Comparison of ENCODE assay signal across 14 cellular contexts in genomic region chr17:76270127-76270592, GRCh38. TPM values are rescaled to one million over a fixed set of nuclear protein-coding genes. Genes with fewer than 3 reads are reported as not detected.
A peak's percentile ranks its signal among the peaks of the same experiment; 100 is the strongest.
DNase-seq lines count a peak whose midpoint lies in the region; ATAC-seq and TF ChIP-seq lines count a peak whose summit lies in the region.
"Had no signal": no experiment of that assay in that cellular context is flagged by ENCODE, and none has a peak within 500 bp of the region (broad histone marks: within the 10 kb centered on the region; RNA-seq: fewer than 3 reads in every experiment).

No MANE protein-coding gene starts in this region.

- peaks cover 81% of the 10 kb centered on the region for H3K4me1 ChIP-seq in BLaER1
- H3K4me1 ChIP-seq in naive thymus-derived CD4-positive, alpha-beta T cell (ENCODE audit: control insufficient read depth in 2 of 2, insufficient read depth in 2 of 2, low read length in 2 of 2): peaks cover 70 to 71% of the 10 kb centered on the region in 2 donors

- H3K27me3 Mint-ChIP-seq in activated CD8-positive, alpha-beta T cell treated with anti-CD3 and anti-CD28 coated beads for 36 hours: no peaks in the 10 kb centered on the region
- peaks cover 0 to 3% (median 0%) of the 10 kb centered on the region in 5 donors for H3K27me3 Mint-ChIP-seq in naive thymus-derived CD4-positive, alpha-beta T cell

- H3K27ac ChIP-seq in BLaER1: peak overlapping the region; percentile 98
- peak overlapping the region; percentile 92 for H3K27ac ChIP-seq in naive thymus-derived CD4-positive, alpha-beta T cell (ENCODE audit: low read depth, low read length)
- no peak overlapping the region for H3K27ac ChIP-seq in WERI-Rb-1
- H3K27ac ChIP-seq: testis had no signal

- POLR2A ChIA-PET in activated CD8-positive, alpha-beta T cell treated with anti-CD3 and anti-CD28 coated beads for 36 hours (lab: Charles Lee): interaction anchor here (1.0 to 28.3 kb wide), 12 partner anchors 9 to 198 kb away, joined by 3 to 960 read pairs (median 20); partner anchors contain the start of genes FOXJ1, RNF157, SRP68 and UBALD2
- POLR2A ChIA-PET in naive thymus-derived CD4-positive, alpha-beta T cell (lab: Charles Lee): interaction anchor here (0.7 to 19.9 kb wide), 15 partner anchors 10 to 148 kb away, joined by 3 to 375 read pairs (median 6); partner anchors contain the start of genes FOXJ1 and RNF157

- no peaks in the 10 kb centered on the region for H3K9me3 ChIP-seq in BLaER1
- H3K9me3 ChIP-seq in naive thymus-derived CD4-positive, alpha-beta T cell (ENCODE audit: control insufficient read depth in 2 of 3, low read length in 3 of 3): no peaks in the 10 kb centered on the region
- H3K9me3 ChIP-seq in WERI-Rb-1 (ENCODE audit: severe bottlenecking): no peaks in the 10 kb centered on the region
- H3K9me3 ChIP-seq: testis had no signal

- in situ Hi-C loops in ACHN (cut with HindIII; ENCODE audit: low pct_ligation_motif_present, low pct_unique_long_range_greater_than_20kb, low sequenced_read_pairs): no loop called here

- intact Hi-C loops in activated CD8-positive, alpha-beta T cell treated with anti-CD3 and anti-CD28 coated beads for 36 hours (cut with micrococcal nuclease): no loop called here
- intact Hi-C loops in naive thymus-derived CD4-positive, alpha-beta T cell (cut with micrococcal nuclease): loop anchor here in 1 of 2 donors (5.0 kb wide), 1 partner anchor 33 kb away; no protein-coding TSS in a partner anchor

- no peak for DNase-seq in GM12864 (ENCODE audit: low read depth)
- peak; percentile 81 for DNase-seq in activated CD8-positive, alpha-beta T cell treated with anti-CD3 and anti-CD28 coated beads for 36 hours
- peak in 2 of 9 donors; percentile 13 to 17 for DNase-seq in naive thymus-derived CD4-positive, alpha-beta T cell
- no peak for DNase-seq in activated CD4-positive, CD25-positive, alpha-beta regulatory T cell (lab: John Stamatoyannopoulos, UW)
- no peak for DNase-seq in WERI-Rb-1
- no peak for DNase-seq in ACHN
- DNase-seq: COR-L47, NCI-H1417, NCI-H526 treated with DMSO at 0.1 percent for 48 hours, occipital lobe, SW 1271, testis had no signal

- ATAC-seq in activated CD8-positive, alpha-beta T cell treated with anti-CD3 and anti-CD28 coated beads for 36 hours: no peak
- no peak for ATAC-seq in naive thymus-derived CD4-positive, alpha-beta T cell
- ATAC-seq in HG03095 (IDR thresholded peaks at IDR 0.05; ENCODE audit: unreplicated experiment): no peak

- peak overlapping the region; percentile 96 for H3K4me3 Mint-ChIP-seq in activated CD8-positive, alpha-beta T cell treated with anti-CD3 and anti-CD28 coated beads for 36 hours
- peak overlapping the region in 9 of 10 donors; percentile 38 to 95 (median 92) for H3K4me3 Mint-ChIP-seq in naive thymus-derived CD4-positive, alpha-beta T cell

- peaks cover 44% of the 10 kb centered on the region for H4K20me1 ChIP-seq in BLaER1

- peaks cover 56% of the 10 kb centered on the region for H3K36me3 Mint-ChIP-seq in activated CD8-positive, alpha-beta T cell treated with anti-CD3 and anti-CD28 coated beads for 36 hours (ENCODE audit: low read depth)
- H3K36me3 Mint-ChIP-seq in naive thymus-derived CD4-positive, alpha-beta T cell: peaks cover 0 to 43% (median 9%) of the 10 kb centered on the region in 5 donors

- H3K27me3 ChIP-seq in BLaER1: no peaks in the 10 kb centered on the region
- H3K27me3 ChIP-seq in naive thymus-derived CD4-positive, alpha-beta T cell (ENCODE audit: control insufficient read depth in 2 of 2, insufficient read depth in 2 of 2, low read length in 2 of 2): no peaks in the 10 kb centered on the region
- H3K27me3 ChIP-seq in WERI-Rb-1 (ENCODE audit: insufficient read depth, low read depth, severe bottlenecking): no peaks in the 10 kb centered on the region
- H3K27me3 ChIP-seq: testis had no signal

- peak overlapping the region; percentile 98 for H3K4me2 ChIP-seq in BLaER1

- TF ChIP-seq CTCF in GM12864 (IDR thresholded peaks at IDR 0.05; ENCODE audit: low read depth, low read length, missing control alignments): no peak
- TF ChIP-seq CTCF in activated CD8-positive, alpha-beta T cell treated with anti-CD3 and anti-CD28 coated beads for 36 hours (IDR thresholded peaks at IDR 0.05): no peak
- no peak for TF ChIP-seq CTCF in WERI-Rb-1 (IDR thresholded peaks at IDR 0.05; ENCODE audit: low read depth, low read length)

- H3K9ac ChIP-seq in BLaER1: peak overlapping the region; percentile 99; the same call in 1 of the 2 replicates

- H3K9me3 Mint-ChIP-seq in activated CD8-positive, alpha-beta T cell treated with anti-CD3 and anti-CD28 coated beads for 36 hours: no peaks in the 10 kb centered on the region
- no peaks in the 10 kb centered on the region for H3K9me3 Mint-ChIP-seq in naive thymus-derived CD4-positive, alpha-beta T cell

- CTCF ChIA-PET in activated CD8-positive, alpha-beta T cell treated with anti-CD3 and anti-CD28 coated beads for 36 hours (lab: Charles Lee): interaction anchor here (0.9 to 5.4 kb wide), 10 partner anchors 9 to 167 kb away, joined by 3 to 37 read pairs (median 6); partner anchors contain the start of gene EXOC7
- CTCF ChIA-PET in naive thymus-derived CD4-positive, alpha-beta T cell (lab: Charles Lee): interaction anchor here (0.8 to 5.2 kb wide), 5 partner anchors 9 to 144 kb away, joined by 4 to 36 read pairs (median 6); no protein-coding TSS in a partner anchor

- H3K4me1 Mint-ChIP-seq in activated CD8-positive, alpha-beta T cell treated with anti-CD3 and anti-CD28 coated beads for 36 hours (ENCODE audit: low read depth): peaks cover 36% of the 10 kb centered on the region
- peaks cover 35 to 70% (median 61%) of the 10 kb centered on the region in 7 donors for H3K4me1 Mint-ChIP-seq in naive thymus-derived CD4-positive, alpha-beta T cell

- H3K27ac Mint-ChIP-seq in activated CD8-positive, alpha-beta T cell treated with anti-CD3 and anti-CD28 coated beads for 36 hours: peak overlapping the region; percentile 99
- H3K27ac Mint-ChIP-seq in naive thymus-derived CD4-positive, alpha-beta T cell: peak overlapping the region in 8 of 9 donors; percentile 79 to 96 (median 93)

- H3K4me3 ChIP-seq in BLaER1 (no peak overlapping the region), GM12864 (ENCODE audit: low read depth, low read length) (peak overlapping the region; percentile 65), WERI-Rb-1 (ENCODE audit: low read depth, low read length) (no peak overlapping the region)
- H3K4me3 ChIP-seq in naive thymus-derived CD4-positive, alpha-beta T cell (ENCODE audit: low read length): no peak overlapping the region
- H3K4me3 ChIP-seq: testis had no signal

- H3K36me3 ChIP-seq in BLaER1 (peaks cover 24% of the 10 kb centered on the region), WERI-Rb-1 (peaks cover 53% of the 10 kb centered on the region)
- H3K36me3 ChIP-seq in naive thymus-derived CD4-positive, alpha-beta T cell (ENCODE audit: control insufficient read depth in 2 of 3, insufficient read depth in 3 of 3, low read length in 3 of 3): peaks cover 0 to 31% (median 0%) of the 10 kb centered on the region in 3 experiments

RNA-seq across cellular contexts. Expression of gene UBALD2, which starts 5.0 kb away (rescaled TPM):
- 100 to 1,000 TPM; 267 to 270 TPM for total RNA-seq in activated CD8-positive, alpha-beta T cell treated with anti-CD3 and anti-CD28 coated beads for 36 hours
- 100 to 1,000 TPM; 103 to 263 (median 241) TPM for total RNA-seq in naive thymus-derived CD4-positive, alpha-beta T cell
- polyA plus RNA-seq in naive thymus-derived CD4-positive, alpha-beta T cell: 10 to 100 TPM in 1 of 2 donors, 1 to 10 TPM in 1; 6.9 to 11.1 TPM

RNA-seq across cellular contexts. Expression of gene RNF157, which starts 29.9 kb away (rescaled TPM):
- 10 to 100 TPM; 37.2 to 44.5 TPM for total RNA-seq in activated CD8-positive, alpha-beta T cell treated with anti-CD3 and anti-CD28 coated beads for 36 hours
- total RNA-seq in naive thymus-derived CD4-positive, alpha-beta T cell: 10 to 100 TPM; 49.2 to 96.3 (median 50.8) TPM
- polyA plus RNA-seq in naive thymus-derived CD4-positive, alpha-beta T cell: 10 to 100 TPM; 10.4 to 17.3 TPM

RNA-seq across cellular contexts. Expression of gene QRICH2, which starts 37.9 kb away (rescaled TPM):
- under 1 TPM; 0.49 to 0.52 TPM for total RNA-seq in activated CD8-positive, alpha-beta T cell treated with anti-CD3 and anti-CD28 coated beads for 36 hours
- total RNA-seq in naive thymus-derived CD4-positive, alpha-beta T cell: 1 to 10 TPM; 2.1 to 6.8 (median 4.0) TPM
- under 1 TPM; 0.09 to 0.71 TPM for polyA plus RNA-seq in naive thymus-derived CD4-positive, alpha-beta T cell
